ENCODE assay signal across 25 cellular contexts in the genomic region with DNA sequence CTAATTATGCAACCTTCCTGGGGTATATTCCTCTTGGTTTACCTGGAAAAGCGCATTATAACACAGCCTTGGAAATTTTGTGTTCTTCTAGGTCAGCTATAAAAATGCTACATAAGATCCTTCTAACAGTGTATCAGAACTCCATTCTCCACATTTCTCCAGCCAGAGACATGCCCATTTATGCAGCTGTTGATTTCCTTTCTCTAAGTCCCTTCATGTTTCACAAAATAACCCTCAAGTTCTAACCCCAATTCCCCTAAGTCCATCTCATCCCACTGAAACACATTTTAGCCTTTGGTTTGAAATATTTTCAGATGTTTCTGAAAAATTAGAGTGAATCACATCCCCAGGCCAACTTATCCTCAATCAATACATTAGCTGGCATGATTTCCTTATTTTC.
"Had no signal": no experiment of that assay in that cellular context is flagged by ENCODE, and none has a peak within 500 bp of the region (broad histone marks: within the 10 kb centered on the region; RNA-seq: fewer than 3 reads in every experiment).

No MANE protein-coding gene starts in this region.

- H3K9me3 ChIP-seq: ascending aorta, body of pancreas, SJCRH30, SK-N-SH had no signal

- H3K4me1 ChIP-seq: ascending aorta had no signal

- ATAC-seq: activated naive CD8-positive, alpha-beta T cell treated with anti-CD3 and anti-CD28 coated beads, Interleukin-2, amount 50 U/mL, for 24 hours; body of pancreas; Panc1; WTC11 had no signal

- H3K4me3 ChIP-seq: ascending aorta, body of pancreas, SJCRH30 had no signal

- H3K27me3 ChIP-seq: ascending aorta, body of pancreas had no signal

- H3K27ac Mint-ChIP-seq: activated naive CD4-positive, alpha-beta T cell treated with anti-CD3 and anti-CD28 coated beads, Interleukin-2, amount 50 U/mL, for 24 hours; activated naive CD8-positive, alpha-beta T cell treated with anti-CD3 and anti-CD28 coated beads, Interleukin-2, amount 50 U/mL, for 24 hours; WTC11 had no signal

- H3K4me3 Mint-ChIP-seq: activated naive CD4-positive, alpha-beta T cell treated with anti-CD3 and anti-CD28 coated beads, Interleukin-2, amount 50 U/mL, for 24 hours; activated naive CD8-positive, alpha-beta T cell treated with anti-CD3 and anti-CD28 coated beads, Interleukin-2, amount 50 U/mL, for 24 hours; WTC11 had no signal

- H3K27me3 Mint-ChIP-seq: activated naive CD4-positive, alpha-beta T cell treated with anti-CD3 and anti-CD28 coated beads, Interleukin-2, amount 50 U/mL, for 24 hours; activated naive CD8-positive, alpha-beta T cell treated with anti-CD3 and anti-CD28 coated beads, Interleukin-2, amount 50 U/mL, for 24 hours had no signal

- H3K36me3 Mint-ChIP-seq: WTC11 had no signal

- H3K4me2 ChIP-seq: SK-N-SH had no signal

- H3K36me3 ChIP-seq: ascending aorta, SJCRH30 had no signal

- DNase-seq: activated CD4-positive, CD25-positive, alpha-beta regulatory T cell treated with anti-CD3 and anti-CD28 coated beads, Interleukin-2, amount 50 U/mL, for 72 hours; activated naive CD8-positive, alpha-beta T cell treated with anti-CD3 and anti-CD28 coated beads, Interleukin-2, amount 50 U/mL, for 24 hours; activated T-cell treated with anti-CD3 and anti-CD28 coated beads for 4 hours; amniotic stem cell; body of pancreas; central memory CD4-positive, alpha-beta T cell; MM.1S; NCI-H1105; NCI-H1436; NCI-H1694 treated with DMSO at 0.1 percent for 48 hours; NCI-H2029 treated with DMSO at 0.1 percent for 48 hours; NCI-H345; NCI-H510A; NCI-H526 treated with DMSO at 0.1 percent for 48 hours; NK-92 treated with Interleukin-12 subunit alpha and Interleukin-12 subunit beta, amount 100 ng/mL, for 24 hours; OCI-M1; Right ventricle myocardium superior; RPMI8226; SJCRH30; SK-N-SH; T-helper 9 cell had no signal

- H3K9ac ChIP-seq: SK-N-SH had no signal

- H3K27ac ChIP-seq: ascending aorta, body of pancreas, SJCRH30 had no signal

- H3K9me3 Mint-ChIP-seq: activated naive CD4-positive, alpha-beta T cell treated with anti-CD3 and anti-CD28 coated beads, Interleukin-2, amount 50 U/mL, for 24 hours; activated naive CD8-positive, alpha-beta T cell treated with anti-CD3 and anti-CD28 coated beads, Interleukin-2, amount 50 U/mL, for 24 hours; WTC11 had no signal
